ENCODE assay signal across 8 cellular contexts in genomic region chr19:6529937-6530384, GRCh38. TPM values are rescaled to one million over a fixed set of nuclear protein-coding genes. Genes with fewer than 3 reads are reported as not detected.
DNase-seq lines count a peak whose midpoint lies in the region; ATAC-seq and TF ChIP-seq lines count a peak whose summit lies in the region.

No MANE protein-coding gene starts in this region.

- H3K4me1 ChIP-seq in ACC112 (ENCODE audit: control insufficient read depth, insufficient read depth, low read length, unreplicated experiment) (peaks cover 8% of the 10 kb centered on the region), GM23338 (ENCODE audit: insufficient read depth) (peaks cover 30% of the 10 kb centered on the region), mesenchymal stem cell (ENCODE audit: control insufficient read depth, insufficient read depth, low read depth, low read length) (peaks cover 31% of the 10 kb centered on the region), stomach (peaks cover 8 to 41% (median 25%) of the 10 kb centered on the region in 4 donors), prostate gland (replicated peaks) (peaks cover 9% of the 10 kb centered on the region)

- H3K23ac ChIP-seq in mesenchymal stem cell (ENCODE audit: low read length in 2 of 2), result no peak overlapping the region

- H3K9me2 ChIP-seq in GM23338 (ENCODE audit: insufficient read depth), result no peaks in the 10 kb centered on the region

- H3K4me3 Mint-ChIP-seq in GM23338, result peak overlapping the region; percentile 74

- H3K4me1 Mint-ChIP-seq in GM23338, result peaks cover 22% of the 10 kb centered on the region

- no peaks in the 10 kb centered on the region for H3K9me3 ChIP-seq in mesenchymal stem cell (ENCODE audit: control insufficient read depth, low read length)
- no peaks in the 10 kb centered on the region for H3K9me3 ChIP-seq in stomach
- no peaks in the 10 kb centered on the region for H3K9me3 ChIP-seq in prostate gland

- no peak overlapping the region for H3K14ac ChIP-seq in mesenchymal stem cell (ENCODE audit: low read length in 2 of 2)

- no peak overlapping the region for H2BK120ac ChIP-seq in mesenchymal stem cell (ENCODE audit: low read depth, low read length)

- no peak for TF ChIP-seq CTCF in GM23338 (conservative IDR thresholded peaks at IDR 0.05; ENCODE audit: low read depth in 2 of 2)
- no peak for TF ChIP-seq CTCF in astrocyte of the cerebellum (IDR thresholded peaks at IDR 0.05; ENCODE audit: low read depth, low read length, missing control alignments)
- no peak for TF ChIP-seq CTCF in stomach (IDR thresholded peaks at IDR 0.05)
- no peak for TF ChIP-seq CTCF in prostate gland (IDR thresholded peaks at IDR 0.05)

- H3K4me3 ChIP-seq in ACC112 (ENCODE audit: low read depth, low read length) (peak overlapping the region; percentile 80), GM23338 (peak overlapping the region; percentile 72), astrocyte of the cerebellum (ENCODE audit: low read depth, low read length) (peak overlapping the region; percentile 73), mesenchymal stem cell (ENCODE audit: insufficient read depth in 1 of 2, low read depth in 1 of 2, low read length in 2 of 2) (peak overlapping the region in 1 of 2 experiments; percentile 84), stomach (peak overlapping the region in 2 of 4 donors; percentile 47 to 63), prostate gland (no peak overlapping the region)

- H3K27ac ChIP-seq in ACC112 (ENCODE audit: low read depth, low read length) (peak overlapping the region; percentile 63), GM23338 (ENCODE audit: low read depth) (no peak overlapping the region), mesenchymal stem cell (ENCODE audit: low read length, poor library complexity, severe bottlenecking) (no peak overlapping the region), stomach (peak overlapping the region in 1 of 5 donors; percentile 61), prostate gland (no peak overlapping the region)

- no peak overlapping the region for H3K18ac ChIP-seq in mesenchymal stem cell (ENCODE audit: low read depth in 1 of 2, low read length in 2 of 2)

- H3K9me3 Mint-ChIP-seq in GM23338, result peaks cover 44% of the 10 kb centered on the region

- intact Hi-C loops in stomach (cut with DNase I; ENCODE audit: low total_unique reads), result loop anchor here (10.0 kb wide), 1 partner anchor 335 kb away; no protein-coding TSS in a partner anchor
- intact Hi-C loops in prostate gland (cut with DNase I), result loop anchor here (10.0 kb wide), 1 partner anchor 205 kb away; the partner anchor contains the start of genes GPR108 and TRIP10

- no peak overlapping the region for H4K8ac ChIP-seq in mesenchymal stem cell (ENCODE audit: low read length)

- H2AK5ac ChIP-seq in mesenchymal stem cell (ENCODE audit: low read length, severe bottlenecking), result peak overlapping the region; percentile 33

- no peak for TF ChIP-seq EP300 in stomach (IDR thresholded peaks at IDR 0.05)

- no peak overlapping the region for H3K27ac Mint-ChIP-seq in GM23338

- no peaks in the 10 kb centered on the region for H3K36me3 ChIP-seq in ACC112 (ENCODE audit: insufficient read depth, low read length)
- H3K36me3 ChIP-seq in GM23338 (ENCODE audit: insufficient read depth), result no peaks in the 10 kb centered on the region
- peaks cover 0 to 6% of the 10 kb centered on the region in 2 experiments for H3K36me3 ChIP-seq in mesenchymal stem cell (ENCODE audit: control insufficient read depth in 1 of 2, insufficient read depth in 2 of 2, low read depth in 1 of 2, low read length in 2 of 2)
- H3K36me3 ChIP-seq in stomach, result no peaks in the 10 kb centered on the region
- H3K36me3 ChIP-seq in prostate gland, result no peaks in the 10 kb centered on the region

- H4K91ac ChIP-seq in mesenchymal stem cell (ENCODE audit: low read length), result no peak overlapping the region

- H2AFZ ChIP-seq in ACC112 (ENCODE audit: low read length, unreplicated experiment), result peak overlapping the region; percentile 77
- no peak overlapping the region; the same call in 1 of the 2 replicates for H2AFZ ChIP-seq in GM23338
- no peak overlapping the region for H2AFZ ChIP-seq in mesenchymal stem cell (ENCODE audit: low read depth, low read length)

- H2BK15ac ChIP-seq in mesenchymal stem cell (ENCODE audit: low read depth, poor library complexity, severe bottlenecking), result no peak overlapping the region

- DNase-seq in GM23338 (ENCODE audit: low spot score) (no peak), astrocyte of the cerebellum (ENCODE audit: low read depth) (no peak), mesenchymal stem cell (no peak), stomach (no peak), HPDE6-E6E7 (ENCODE audit: extremely low spot score) (no peak), prostate gland (ENCODE audit: low spot score) (no peak)
- DNase-seq in activated CD4-positive, CD25-positive, alpha-beta regulatory T cell (lab: John Stamatoyannopoulos, UW), result no peak

- peak overlapping the region; percentile 92 for H3K9ac ChIP-seq in mesenchymal stem cell (ENCODE audit: low read length)

- no peak overlapping the region for H2BK12ac ChIP-seq in mesenchymal stem cell (ENCODE audit: low read length in 2 of 2)

- H3K27me3 ChIP-seq in ACC112 (ENCODE audit: insufficient read depth, low read length), result peaks cover 17% of the 10 kb centered on the region; the same call in 1 of the 2 replicates
- peaks cover 47% of the 10 kb centered on the region for H3K27me3 ChIP-seq in GM23338 (ENCODE audit: insufficient read depth)
- H3K27me3 ChIP-seq in mesenchymal stem cell (ENCODE audit: control insufficient read depth in 1 of 2, insufficient read depth in 1 of 2, low read length in 2 of 2), result peaks cover 9 to 16% of the 10 kb centered on the region in 2 experiments
- peaks cover 6 to 44% (median 32%) of the 10 kb centered on the region in 3 donors for H3K27me3 ChIP-seq in stomach
- H3K27me3 ChIP-seq in prostate gland (replicated peaks; ENCODE audit: insufficient read depth), result no peaks in the 10 kb centered on the region

- H2BK5ac ChIP-seq in mesenchymal stem cell (ENCODE audit: low read depth, low read length, poor library complexity, severe bottlenecking), result no peak overlapping the region

- peaks cover 46% of the 10 kb centered on the region for H3K27me3 Mint-ChIP-seq in GM23338 (ENCODE audit: insufficient read depth, low read depth, poor library complexity)

- 60% methylated on average over 2 of the region's 2 CpGs for WGBS in mesenchymal stem cell
- WGBS in stomach, 5 donors, result 65 to 75% (median 70%) methylated on average over 2 of the region's 2 CpGs
- 79% methylated on average over 2 of the region's 2 CpGs for WGBS in prostate gland

- ATAC-seq in GM23338, result no peak

- peaks cover 19% of the 10 kb centered on the region for H3K36me3 Mint-ChIP-seq in GM23338 (ENCODE audit: low read depth)

- TF ChIP-seq POLR2A in stomach (IDR thresholded peaks at IDR 0.05) (no peak), prostate gland (IDR thresholded peaks at IDR 0.05) (no peak)

- H3K4me2 ChIP-seq in GM23338, result peak overlapping the region; percentile 94
- peak overlapping the region; percentile 4 for H3K4me2 ChIP-seq in mesenchymal stem cell (ENCODE audit: low read length, poor library complexity, severe bottlenecking)

- H3K4ac ChIP-seq in mesenchymal stem cell (ENCODE audit: low read depth in 1 of 2, low read length in 2 of 2), result peak overlapping the region in 1 of 2 experiments; percentile 47

- H3F3A ChIP-seq in GM23338 (replicated peaks; ENCODE audit: low read depth), result peaks cover 10% of the 10 kb centered on the region

- H3K79me2 ChIP-seq in ACC112 (ENCODE audit: control insufficient read depth, insufficient read depth, low read length, unreplicated experiment) (no peaks in the 10 kb centered on the region), GM23338 (replicated peaks; ENCODE audit: insufficient read depth) (no peaks in the 10 kb centered on the region)

- in situ Hi-C loops in astrocyte of the cerebellum (cut with HindIII; ENCODE audit: low sequenced_read_pairs), result no loop called here

- no peaks in the 10 kb centered on the region for H4K20me1 ChIP-seq in GM23338 (replicated peaks; ENCODE audit: insufficient read depth)

- H3K79me1 ChIP-seq in mesenchymal stem cell (replicated peaks; ENCODE audit: low read length, poor library complexity, severe bottlenecking), result peaks cover 3% of the 10 kb centered on the region

RNA-seq across cellular contexts. Expression of gene TNFSF9, which starts 0.9 kb away (rescaled TPM):
- 5.3 and 9.1 TPM in 2 replicates for total RNA-seq in GM23338 (2014; rRNA removed; shearing (Covaris generic))
- polyA plus RNA-seq in GM23338 (2016; fragmentation: Nextera tagmentation; extraction: Ambion mirVana) (2.6 and 2.8 TPM in 2 replicates), stomach (under 1 TPM in 1 of 3 donors, not detected in 2; 0.85 TPM)
- 3.2 TPM for polyA plus RNA-seq in mesenchymal stem cell (2013, experiment 1 of 2)
- polyA plus RNA-seq in mesenchymal stem cell (2013, experiment 2 of 2), result 3.4 TPM
- total RNA-seq in stomach (not detected), prostate gland (1 to 10 TPM in 1 of 2 donors, not detected in 1; 4.5 TPM)

RNA-seq across cellular contexts. Expression of gene TUBB4A, which starts 27.9 kb away (rescaled TPM):
- 31.1 and 41.7 TPM in 2 replicates for total RNA-seq in GM23338 (2014; rRNA removed; shearing (Covaris generic))
- 32.9 and 34.6 TPM in 2 replicates for polyA plus RNA-seq in GM23338 (2016; fragmentation: Nextera tagmentation; extraction: Ambion mirVana)
- polyA plus RNA-seq in mesenchymal stem cell (2013, experiment 1 of 2), result not detected
- polyA plus RNA-seq in mesenchymal stem cell (2013, experiment 2 of 2), result 0.01 TPM
- 1 to 10 TPM in 2 of 5 donors, under 1 TPM in 1, not detected in 2; 0.89 to 3.9 (median 1.1) TPM for total RNA-seq in stomach
- under 1 TPM in 2 of 3 donors, not detected in 1; 0.76 to 0.85 TPM for polyA plus RNA-seq in stomach
- total RNA-seq in prostate gland, result 100 to 1,000 TPM in 1 of 2 donors, under 1 TPM in 1; 0.23 to 100 TPM

RNA-seq across cellular contexts. Expression of gene DENND1C, which starts 48.4 kb away (rescaled TPM):
- 2.8 and 3.1 TPM in 2 replicates for total RNA-seq in GM23338 (2014; rRNA removed; shearing (Covaris generic))
- polyA plus RNA-seq in GM23338 (2016; fragmentation: Nextera tagmentation; extraction: Ambion mirVana) (6.1 and 6.3 TPM in 2 replicates), stomach (1 to 10 TPM; 2.5 to 3.1 (median 2.9) TPM)
- 0.03 TPM for polyA plus RNA-seq in mesenchymal stem cell (2013, experiment 1 of 2)
- polyA plus RNA-seq in mesenchymal stem cell (2013, experiment 2 of 2), result 0.04 TPM
- total RNA-seq in stomach (10 to 100 TPM in 1 of 5 donors, 1 to 10 TPM in 2, under 1 TPM in 2; 0.45 to 15.2 (median 1.1) TPM), prostate gland (1 to 10 TPM in 1 of 2 donors, under 1 TPM in 1; 0.91 to 1.4 TPM)

Comparison
In these comparisons a context has a peak if more than half of its experiments do, and no peak if none do; other contexts are left out.
1. H3K4me3 ChIP-seq: peak in ACC112 (single experiment), GM23338 (single experiment) and astrocyte of the cerebellum (single experiment); none in prostate gland (0 of 2).